ENCODE assay signal across 7 cellular contexts in genomic region chr20:57498425-57499400, GRCh38. TPM values are rescaled to one million over a fixed set of nuclear protein-coding genes. Genes with fewer than 3 reads are reported as not detected.
DNase-seq lines count a peak whose midpoint lies in the region; ATAC-seq, FAIRE-seq and TF ChIP-seq lines count a peak whose summit lies in the region.

No MANE protein-coding gene starts in this region.

- H3K9me3 ChIP-seq in astrocyte (ENCODE audit: insufficient read depth, low read depth, low read length) (no peaks in the 10 kb centered on the region), mucosa of descending colon (no peaks in the 10 kb centered on the region)

- H3K4me3 Mint-ChIP-seq in astrocyte (ENCODE audit: unreplicated experiment) = no peak overlapping the region

- H3K27me3 ChIP-seq in H7 (ENCODE audit: control insufficient read depth, insufficient read depth, low read length) (no peaks in the 10 kb centered on the region), astrocyte (ENCODE audit: insufficient read depth, low read length) (peaks cover 17% of the 10 kb centered on the region)

- TF ChIP-seq CTCF in astrocyte (IDR thresholded peaks at IDR 0.05; ENCODE audit: insufficient read depth, low read depth, low read length) = no peak
- TF ChIP-seq CTCF in mucosa of descending colon (IDR thresholded peaks at IDR 0.05) = no peak

- no peaks in the 10 kb centered on the region for H3K79me2 ChIP-seq in astrocyte (ENCODE audit: insufficient read depth, low read length)

- H3K27me3 Mint-ChIP-seq in astrocyte (ENCODE audit: low read depth, unreplicated experiment) = peaks cover 12% of the 10 kb centered on the region

- peak; percentile 76 for ATAC-seq in mucosa of descending colon
- ATAC-seq in HG02759 (IDR thresholded peaks at IDR 0.05; ENCODE audit: unreplicated experiment) = no peak

- H3K4me1 Mint-ChIP-seq in astrocyte (ENCODE audit: low read depth, unreplicated experiment) = peaks cover 17% of the 10 kb centered on the region

- no peak overlapping the region for H3K9ac ChIP-seq in astrocyte (ENCODE audit: low read length)

- H3K36me3 ChIP-seq in H7 (replicated peaks; ENCODE audit: control insufficient read depth, insufficient read depth, low read length) (no peaks in the 10 kb centered on the region), astrocyte (ENCODE audit: insufficient read depth, low read length) (no peaks in the 10 kb centered on the region), mucosa of descending colon (ENCODE audit: low read depth) (no peaks in the 10 kb centered on the region)

- no peak for FAIRE-seq in astrocyte (lab: Jason Lieb, UNC)

- no peaks in the 10 kb centered on the region for H4K20me1 ChIP-seq in astrocyte (ENCODE audit: insufficient read depth, low read length)

- H3K36me3 Mint-ChIP-seq in astrocyte (ENCODE audit: low read depth, unreplicated experiment) = no peaks in the 10 kb centered on the region

- no peak overlapping the region for H3K27ac Mint-ChIP-seq in astrocyte (ENCODE audit: unreplicated experiment)

- intact Hi-C loops in mucosa of descending colon (cut with DNase I, micrococcal nuclease) = loop anchor here in 1 of 2 donors (5.0 kb wide), 1 partner anchor 111 kb away; no protein-coding TSS in a partner anchor

- H3K4me3 ChIP-seq in H7 (ENCODE audit: insufficient read depth, low read depth, low read length) = no peak overlapping the region
- H3K4me3 ChIP-seq in astrocyte (ENCODE audit: insufficient read depth, low read depth, low read length) = no peak overlapping the region
- H3K4me3 ChIP-seq in mucosa of descending colon = no peak overlapping the region

- H3K4me1 ChIP-seq in astrocyte (ENCODE audit: insufficient read depth, low read length) (peaks cover 9% of the 10 kb centered on the region), mucosa of descending colon (ENCODE audit: low read depth) (peaks cover 9% of the 10 kb centered on the region)

- peak overlapping the region; percentile 34 for H3K4me2 ChIP-seq in astrocyte (ENCODE audit: low read length)

- no peaks in the 10 kb centered on the region for H3K9me3 Mint-ChIP-seq in astrocyte (ENCODE audit: unreplicated experiment)

- no peak overlapping the region for H2AFZ ChIP-seq in astrocyte (ENCODE audit: low read depth, low read length)

- DNase-seq in DMS153 treated with DMSO at 0.1 percent for 48 hours (lab: John Stamatoyannopoulos, UW; ENCODE audit: unreplicated experiment) (peak; percentile 42), H7 (peak; percentile 72), NOMO-1 treated with DMSO at 0.1 percent for 48 hours (lab: John Stamatoyannopoulos, UW; ENCODE audit: unreplicated experiment) (peak; percentile 54), astrocyte (ENCODE audit: low read depth) (no peak), mucosa of descending colon (peak in 1 of 3 donors; percentile 57), T1000 (lab: John Stamatoyannopoulos, UW) (no peak)

- H3K27ac ChIP-seq in astrocyte (ENCODE audit: low read depth, low read length) = no peak overlapping the region

RNA-seq across cellular contexts. Expression of gene CTCFL, which starts 26.2 kb away (rescaled TPM):
- total RNA-seq in H7 (2014; rRNA removed; shearing (Covaris generic)) = 8.2 and 14.2 TPM in 2 replicates
- total RNA-seq in astrocyte = not detected in 2 replicates
- not detected for total RNA-seq in mucosa of descending colon

Comparison
In these comparisons a context has a peak if more than half of its experiments do, and no peak if none do; other contexts are left out.
1. DNase-seq: peak in DMS153 treated with DMSO at 0.1 percent for 48 hours (single experiment), H7 (single experiment) and NOMO-1 treated with DMSO at 0.1 percent for 48 hours (single experiment); none in astrocyte (single experiment) and T1000 (single experiment).